1 cellular context compared by ENCODE assay signal in the genomic region with DNA sequence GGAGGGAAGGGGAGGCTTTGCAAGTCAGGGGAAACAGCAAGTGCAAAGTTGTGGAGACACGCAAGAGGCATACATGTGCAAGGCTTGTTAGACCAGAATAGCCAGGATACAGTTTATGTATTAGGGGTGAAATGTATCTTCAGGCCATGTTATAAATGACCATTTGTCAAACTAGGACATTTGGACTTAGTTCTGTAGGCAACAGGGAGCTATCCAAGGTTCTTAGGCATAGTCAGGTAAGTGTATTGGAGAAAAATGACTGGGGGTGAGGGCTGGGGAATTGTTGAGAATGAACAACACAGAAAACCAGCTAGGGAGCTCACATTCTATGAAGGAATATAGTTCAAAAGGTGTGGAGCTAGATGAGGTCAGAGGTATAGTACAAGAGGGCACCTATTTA.
TF ChIP-seq lines count a peak whose summit lies in the region.

No MANE protein-coding gene starts in this region.

TF ChIP-seq in SK-N-SH treated with all-trans-retinoic acid at 6 μM for 48 hours, 23 proteins besides CTCF, POLR2A, EP300 and RAD21 (continued from another document):
- TF ChIP-seq OSR1 (CRISPR knock-in tag; IDR thresholded peaks at IDR 0.05) (no peak), ARNTL (CRISPR knock-in tag; IDR thresholded peaks at IDR 0.05; ENCODE audit: borderline replicate concordance, low read depth) (no peak), GLIS3 (CRISPR knock-in tag; IDR thresholded peaks at IDR 0.05) (no peak), ZC3H10 (CRISPR knock-in tag; IDR thresholded peaks at IDR 0.05) (no peak), ESRRG (CRISPR knock-in tag; IDR thresholded peaks at IDR 0.05) (no peak), ZFP30 (CRISPR knock-in tag; IDR thresholded peaks at IDR 0.05) (no peak), TOX (CRISPR knock-in tag; IDR thresholded peaks at IDR 0.05; ENCODE audit: borderline replicate concordance) (no peak), SNAI2 (CRISPR knock-in tag; IDR thresholded peaks at IDR 0.05) (no peak), TCF4 (CRISPR knock-in tag; IDR thresholded peaks at IDR 0.05; ENCODE audit: borderline replicate concordance) (no peak), ZNF8 (CRISPR knock-in tag; IDR thresholded peaks at IDR 0.05) (no peak), ISL1 (CRISPR knock-in tag; IDR thresholded peaks at IDR 0.05) (no peak)
- TF ChIP-seq, protein P1, sequence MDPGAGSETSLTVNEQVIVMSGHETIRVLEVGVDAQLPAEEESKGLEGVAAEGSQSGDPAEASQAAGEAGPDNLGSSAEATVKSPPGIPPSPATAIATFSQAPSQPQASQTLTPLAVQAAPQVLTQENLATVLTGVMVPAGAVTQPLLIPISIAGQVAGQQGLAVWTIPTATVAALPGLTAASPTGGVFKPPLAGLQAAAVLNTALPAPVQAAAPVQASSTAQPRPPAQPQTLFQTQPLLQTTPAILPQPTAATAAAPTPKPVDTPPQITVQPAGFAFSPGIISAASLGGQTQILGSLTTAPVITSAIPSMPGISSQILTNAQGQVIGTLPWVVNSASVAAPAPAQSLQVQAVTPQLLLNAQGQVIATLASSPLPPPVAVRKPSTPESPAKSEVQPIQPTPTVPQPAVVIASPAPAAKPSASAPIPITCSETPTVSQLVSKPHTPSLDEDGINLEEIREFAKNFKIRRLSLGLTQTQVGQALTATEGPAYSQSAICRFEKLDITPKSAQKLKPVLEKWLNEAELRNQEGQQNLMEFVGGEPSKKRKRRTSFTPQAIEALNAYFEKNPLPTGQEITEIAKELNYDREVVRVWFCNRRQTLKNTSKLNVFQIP (CRISPR knock-in tag; IDR thresholded peaks at IDR 0.05; ENCODE audit: borderline replicate concordance, low read depth) = no peak
